Comparison of ENCODE assay signal across 29 cellular contexts in the genomic region with DNA sequence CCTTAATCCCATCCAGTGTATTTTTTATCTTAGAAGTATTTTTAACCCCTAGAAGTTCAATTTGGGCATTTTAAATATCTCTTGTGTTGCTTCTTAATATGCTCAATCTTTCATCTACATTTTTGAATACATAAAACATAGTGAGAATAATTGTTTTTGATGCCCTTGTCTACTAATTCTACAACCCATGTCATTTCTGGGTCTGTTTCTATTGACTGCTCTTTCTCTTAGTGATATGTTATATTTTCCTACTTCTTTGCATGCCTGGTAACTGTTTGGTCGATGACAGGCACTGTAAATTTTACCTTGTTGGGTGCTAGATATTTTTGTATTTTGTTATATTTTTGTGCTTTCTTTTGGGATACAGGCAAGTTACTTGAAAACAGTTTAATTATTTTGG. TPM values are rescaled to one million over a fixed set of nuclear protein-coding genes. Genes with fewer than 3 reads are reported as not detected.
DNase-seq lines count a peak whose midpoint lies in the region; TF ChIP-seq lines count a peak whose summit lies in the region.
"Had no signal": no experiment of that assay in that cellular context is flagged by ENCODE, and none has a peak within 500 bp of the region (broad histone marks: within the 10 kb centered on the region; RNA-seq: fewer than 3 reads in every experiment).

No MANE protein-coding gene starts in this region.

- no peak for TF ChIP-seq CTCF in HEK293 (tag by site-specific recombination; IDR thresholded peaks at IDR 0.05)
- no peak for TF ChIP-seq CTCF in prostate gland (IDR thresholded peaks at IDR 0.05)

- H3K36me3 ChIP-seq in HEK293 (ENCODE audit: control insufficient read depth in 2 of 2, insufficient read depth in 1 of 2, low read length in 2 of 2) (no peaks in the 10 kb centered on the region), prostate gland (no peaks in the 10 kb centered on the region)
- H3K36me3 ChIP-seq: BE2C had no signal

- H3K27ac ChIP-seq in HEK293 (ENCODE audit: extremely low read depth, low read depth, low read length) (no peak overlapping the region), prostate gland (no peak overlapping the region)
- H3K27ac ChIP-seq: 22Rv1; A549; BLaER1; BLaER1 treated with 17β-estradiol and CSF1 and Interleukin-3, amounts not matched to agents 10 nM and 100 nM; C4-2B had no signal

- POLR2A ChIA-PET in HEK293 (lab: Yijun Ruan, JAX): no interaction called here

- DNase-seq in prostate gland (ENCODE audit: low spot score): no peak
- DNase-seq: 8988T; ACHN; AML-193; BE2C; C1 segment of cervical spinal cord; Caco-2; Calu3; CD4-positive, alpha-beta memory T cell; CD4-positive, alpha-beta T cell; CD4-positive, CD25-positive, alpha-beta regulatory T cell; CD8-positive, alpha-beta memory T cell; CD8-positive, alpha-beta T cell; COR-L47; DMS 273 treated with DMSO at 0.1 percent for 48 hours; DMS153; DMS53; DMS79; DMS79 treated with DMSO at 0.1 percent for 48 hours; DND-41; EL had no signal

- H3K4me1 ChIP-seq in HEK293 (ENCODE audit: control insufficient read depth, insufficient read depth, low read length) (no peaks in the 10 kb centered on the region), prostate gland (replicated peaks) (no peaks in the 10 kb centered on the region)
- H3K4me1 ChIP-seq: BE2C; BLaER1; BLaER1 treated with 17β-estradiol and CSF1 and Interleukin-3, amounts not matched to agents 10 nM and 100 nM; Caco-2 had no signal

- no peak for TF ChIP-seq POLR2A in prostate gland (IDR thresholded peaks at IDR 0.05)

- H3K4me3 ChIP-seq in HEK293 (ENCODE audit: low read depth, low read length): no peak overlapping the region
- no peak overlapping the region for H3K4me3 ChIP-seq in prostate gland
- H3K4me3 ChIP-seq: A549; BLaER1 treated with 17β-estradiol and CSF1 and Interleukin-3, amounts not matched to agents 10 nM and 100 nM had no signal

- CTCF ChIA-PET in HEK293 (lab: Yijun Ruan, JAX): no interaction called here

- 65% methylated on average over 1 of the region's 1 CpG for WGBS in prostate gland

- intact Hi-C loops in prostate gland (cut with DNase I): no loop called here

- no peaks in the 10 kb centered on the region for H3K27me3 ChIP-seq in prostate gland (replicated peaks; ENCODE audit: insufficient read depth)
- H3K27me3 ChIP-seq: BE2C; BLaER1; BLaER1 treated with 17β-estradiol and CSF1 and Interleukin-3, amounts not matched to agents 10 nM and 100 nM had no signal

- H3K9me3 ChIP-seq in HEK293 (ENCODE audit: control insufficient read depth, insufficient read depth, low read depth, low read length) (no peaks in the 10 kb centered on the region), prostate gland (no peaks in the 10 kb centered on the region)
- H3K9me3 ChIP-seq: BE2C had no signal

TF ChIP-seq in HEK293, 187 proteins besides CTCF, POLR2A, EP300 and RAD21:
- no peak for TF ChIP-seq ZNF561 (tag by site-specific recombination; IDR thresholded peaks at IDR 0.05; ENCODE audit: borderline replicate concordance)
- peak; percentile 80 for TF ChIP-seq SETDB1 (IDR thresholded peaks at IDR 0.05; ENCODE audit: insufficient read length, low read length)

RNA-seq across cellular contexts. Expression of a gene that starts 56.3 kb away (rescaled TPM):
- 1 to 10 TPM; 1.4 to 2.2 TPM for total RNA-seq in prostate gland
- total RNA-seq: A172; B cell; Caco-2; Calu3; CD4-positive, alpha-beta memory T cell; CD4-positive, alpha-beta T cell; CD8-positive, alpha-beta memory T cell; CD8-positive, alpha-beta T cell had no signal
